ENCODE assay signal across 12 cellular contexts in the genomic region with DNA sequence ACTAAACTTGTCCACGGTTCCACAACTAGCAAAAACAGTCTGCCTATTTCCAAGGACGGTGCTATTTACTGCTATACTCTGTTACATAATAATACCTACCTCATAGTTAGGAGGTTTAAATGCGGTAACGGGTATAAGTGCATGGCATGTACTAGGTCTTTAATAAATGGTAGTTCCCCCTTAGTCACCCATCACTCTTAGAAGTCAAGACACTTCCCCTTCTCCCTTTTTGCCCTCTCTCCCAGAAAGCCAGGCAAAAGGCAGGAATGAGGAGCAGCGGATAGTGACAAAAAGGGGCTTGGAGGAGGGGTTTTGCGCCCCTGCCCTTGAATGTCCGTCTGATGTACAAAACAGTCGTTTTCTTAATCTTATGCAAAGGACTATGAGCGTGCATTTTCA. TPM values are rescaled to one million over a fixed set of nuclear protein-coding genes. Genes with fewer than 3 reads are reported as not detected.
DNase-seq lines count a peak whose midpoint lies in the region; ATAC-seq, FAIRE-seq and TF ChIP-seq lines count a peak whose summit lies in the region.
"Had no signal": no experiment of that assay in that cellular context is flagged by ENCODE, and none has a peak within 500 bp of the region (broad histone marks: within the 10 kb centered on the region; RNA-seq: fewer than 3 reads in every experiment).

No MANE protein-coding gene starts in this region.

- H3K27me3 Mint-ChIP-seq in CD4-positive, CD25-positive, alpha-beta regulatory T cell: no peaks in the 10 kb centered on the region
- H3K27me3 Mint-ChIP-seq in IgD-negative memory B cell (no peaks in the 10 kb centered on the region), astrocyte (ENCODE audit: low read depth, unreplicated experiment) (no peaks in the 10 kb centered on the region)
- no peaks in the 10 kb centered on the region for H3K27me3 Mint-ChIP-seq in natural killer cell treated with Interleukin-12 subunit alpha and Interleukin-12 subunit beta and Interleukin-15 and Interleukin-18, amount 100 ng/mL, for 72 hours

- TF ChIP-seq CTCF in astrocyte (IDR thresholded peaks at IDR 0.05; ENCODE audit: insufficient read depth, low read depth, low read length): no peak

- peak overlapping the region; percentile 25 to 96 (median 52) for H3K27ac Mint-ChIP-seq in CD4-positive, CD25-positive, alpha-beta regulatory T cell
- H3K27ac Mint-ChIP-seq in IgD-negative memory B cell (peak overlapping the region in 1 of 3 donors; percentile 67), astrocyte (ENCODE audit: unreplicated experiment) (peak overlapping the region; percentile 47)
- H3K27ac Mint-ChIP-seq in natural killer cell treated with Interleukin-12 subunit alpha and Interleukin-12 subunit beta and Interleukin-15 and Interleukin-18, amount 100 ng/mL, for 72 hours: peak overlapping the region; percentile 89 to 92

- H3K79me2 ChIP-seq in astrocyte (ENCODE audit: insufficient read depth, low read length): peaks cover 57% of the 10 kb centered on the region

- H3K4me3 Mint-ChIP-seq in CD4-positive, CD25-positive, alpha-beta regulatory T cell: peak overlapping the region; percentile 21 to 98 (median 90)
- peak overlapping the region in 3 of 4 donors; percentile 12 to 91 (median 84) for H3K4me3 Mint-ChIP-seq in IgD-negative memory B cell
- no peak overlapping the region for H3K4me3 Mint-ChIP-seq in astrocyte (ENCODE audit: unreplicated experiment)
- H3K4me3 Mint-ChIP-seq in natural killer cell treated with Interleukin-12 subunit alpha and Interleukin-12 subunit beta and Interleukin-15 and Interleukin-18, amount 100 ng/mL, for 72 hours: peak overlapping the region; percentile 97

- no peak overlapping the region for H3K4me2 ChIP-seq in astrocyte (ENCODE audit: low read length)

- no peaks in the 10 kb centered on the region for H3K9me3 Mint-ChIP-seq in CD4-positive, CD25-positive, alpha-beta regulatory T cell
- no peaks in the 10 kb centered on the region for H3K9me3 Mint-ChIP-seq in IgD-negative memory B cell
- H3K9me3 Mint-ChIP-seq in astrocyte (ENCODE audit: unreplicated experiment): no peaks in the 10 kb centered on the region
- no peaks in the 10 kb centered on the region for H3K9me3 Mint-ChIP-seq in natural killer cell treated with Interleukin-12 subunit alpha and Interleukin-12 subunit beta and Interleukin-15 and Interleukin-18, amount 100 ng/mL, for 72 hours

- FAIRE-seq in astrocyte (lab: Jason Lieb, UNC): no peak

- DNase-seq in CD4-positive, CD25-positive, alpha-beta regulatory T cell: no peak
- DNase-seq in astrocyte (ENCODE audit: low read depth): no peak
- no peak for DNase-seq in natural killer cell treated with Interleukin-12 subunit alpha and Interleukin-12 subunit beta and Interleukin-15 and Interleukin-18, amount 100 ng/mL, for 72 hours (ENCODE audit: low spot score)
- no peak for DNase-seq in activated effector memory CD4-positive, alpha-beta T cell treated with Interleukin-2 at 50 U/mL for 16 hours
- no peak for DNase-seq in H4 (ENCODE audit: low spot score)
- DNase-seq in HT-29 (ENCODE audit: low spot score): no peak
- no peak for DNase-seq in glomerular visceral epithelial cell (ENCODE audit: extremely low spot score)
- DNase-seq: DMS79; SJCRH30; stimulated activated CD8-positive, alpha-beta memory T cell treated with anti-CD3 and anti-CD28 coated beads, Interleukin-4, amount 100 ng/mL, for 48 hours had no signal

- peaks cover 9% of the 10 kb centered on the region for H3K36me3 ChIP-seq in CD4-positive, CD25-positive, alpha-beta regulatory T cell (ENCODE audit: control insufficient read depth, insufficient read depth, low read length)
- peaks cover 7% of the 10 kb centered on the region for H3K36me3 ChIP-seq in astrocyte (ENCODE audit: insufficient read depth, low read length)

- H4K20me1 ChIP-seq in astrocyte (ENCODE audit: insufficient read depth, low read length): peaks cover 33% of the 10 kb centered on the region

- peaks cover 40% of the 10 kb centered on the region for H3K4me1 ChIP-seq in CD4-positive, CD25-positive, alpha-beta regulatory T cell (ENCODE audit: control insufficient read depth, insufficient read depth, low read length, poor library complexity, severe bottlenecking)
- H3K4me1 ChIP-seq in astrocyte (ENCODE audit: insufficient read depth, low read length): peaks cover 14% of the 10 kb centered on the region

- ATAC-seq in CD4-positive, CD25-positive, alpha-beta regulatory T cell (ENCODE audit: low read depth in 2 of 2): no peak
- no peak for ATAC-seq in natural killer cell treated with Interleukin-12 subunit alpha and Interleukin-12 subunit beta and Interleukin-15 and Interleukin-18, amount 100 ng/mL, for 72 hours

- H3K36me3 Mint-ChIP-seq in CD4-positive, CD25-positive, alpha-beta regulatory T cell: peaks cover 12% of the 10 kb centered on the region
- H3K36me3 Mint-ChIP-seq in IgD-negative memory B cell (no peaks in the 10 kb centered on the region), astrocyte (ENCODE audit: low read depth, unreplicated experiment) (peaks cover 11% of the 10 kb centered on the region)
- H3K36me3 Mint-ChIP-seq in natural killer cell treated with Interleukin-12 subunit alpha and Interleukin-12 subunit beta and Interleukin-15 and Interleukin-18, amount 100 ng/mL, for 72 hours: peaks cover 7% of the 10 kb centered on the region

- H3K27ac ChIP-seq in CD4-positive, CD25-positive, alpha-beta regulatory T cell (ENCODE audit: insufficient read depth, low read length, poor library complexity, severe bottlenecking): peak overlapping the region; percentile 84
- H3K27ac ChIP-seq in astrocyte (ENCODE audit: low read depth, low read length): no peak overlapping the region

- H3K9me3 ChIP-seq in CD4-positive, CD25-positive, alpha-beta regulatory T cell (ENCODE audit: control insufficient read depth in 2 of 2, low read length in 2 of 2): no peaks in the 10 kb centered on the region
- H3K9me3 ChIP-seq in astrocyte (ENCODE audit: insufficient read depth, low read depth, low read length): no peaks in the 10 kb centered on the region
- H3K9me3 ChIP-seq: SJCRH30 had no signal

- H3K4me3 ChIP-seq in CD4-positive, CD25-positive, alpha-beta regulatory T cell (ENCODE audit: low read depth, low read length): no peak overlapping the region
- H3K4me3 ChIP-seq in astrocyte (ENCODE audit: insufficient read depth, low read depth, low read length): no peak overlapping the region
- H3K4me3 ChIP-seq: lung had no signal

- no peak overlapping the region for H3K9ac ChIP-seq in astrocyte (ENCODE audit: low read length)

- H3K4me1 Mint-ChIP-seq in CD4-positive, CD25-positive, alpha-beta regulatory T cell: peaks cover 25 to 70% (median 44%) of the 10 kb centered on the region in 4 donors
- peaks cover 28 to 43% (median 33%) of the 10 kb centered on the region in 3 donors for H3K4me1 Mint-ChIP-seq in IgD-negative memory B cell
- H3K4me1 Mint-ChIP-seq in astrocyte (ENCODE audit: low read depth, unreplicated experiment): peaks cover 28% of the 10 kb centered on the region
- peaks cover 44 to 52% of the 10 kb centered on the region in 2 donors for H3K4me1 Mint-ChIP-seq in natural killer cell treated with Interleukin-12 subunit alpha and Interleukin-12 subunit beta and Interleukin-15 and Interleukin-18, amount 100 ng/mL, for 72 hours (ENCODE audit: low read depth in 2 of 2)

- no peak overlapping the region for H2AFZ ChIP-seq in astrocyte (ENCODE audit: low read depth, low read length)

- no peaks in the 10 kb centered on the region for H3K27me3 ChIP-seq in CD4-positive, CD25-positive, alpha-beta regulatory T cell (ENCODE audit: control insufficient read depth, insufficient read depth, low read length)
- H3K27me3 ChIP-seq in astrocyte (ENCODE audit: insufficient read depth, low read length): no peaks in the 10 kb centered on the region
- H3K27me3 ChIP-seq: SJCRH30 had no signal

RNA-seq across cellular contexts. Expression of a gene that starts 1.1 kb away (rescaled TPM):
- total RNA-seq in CD4-positive, CD25-positive, alpha-beta regulatory T cell: 42.6 TPM
- polyA plus RNA-seq in CD4-positive, CD25-positive, alpha-beta regulatory T cell: 10 to 100 TPM; 69.8 to 83.7 (median 72.6) TPM
- polyA plus RNA-seq in IgD-negative memory B cell: 73.4 TPM
- 77.0 and 90.5 TPM in 2 replicates for total RNA-seq in astrocyte
- 10 to 100 TPM; 68.6 to 70.0 TPM for total RNA-seq in natural killer cell treated with Interleukin-12 subunit alpha and Interleukin-12 subunit beta and Interleukin-15 and Interleukin-18, amount 100 ng/mL, for 72 hours
- 62.2 and 65.0 TPM in 2 replicates for total RNA-seq in H4 (2014; rRNA removed; shearing (Covaris generic))
- 38.9 and 50.0 TPM in 2 replicates for total RNA-seq in HT-29 (2014; rRNA removed; shearing (Covaris generic))

RNA-seq across cellular contexts. Expression of a gene that starts 3.0 kb away (rescaled TPM):
- 10.7 TPM for total RNA-seq in CD4-positive, CD25-positive, alpha-beta regulatory T cell
- polyA plus RNA-seq in CD4-positive, CD25-positive, alpha-beta regulatory T cell: 10 to 100 TPM; 15.0 to 21.5 (median 16.5) TPM
- 22.5 TPM for polyA plus RNA-seq in IgD-negative memory B cell
- 94.5 and 98.5 TPM in 2 replicates for total RNA-seq in astrocyte
- total RNA-seq in natural killer cell treated with Interleukin-12 subunit alpha and Interleukin-12 subunit beta and Interleukin-15 and Interleukin-18, amount 100 ng/mL, for 72 hours: 10 to 100 TPM; 24.6 to 26.8 TPM
- total RNA-seq in H4 (2014; rRNA removed; shearing (Covaris generic)): 51.0 and 71.2 TPM in 2 replicates
- 64.6 and 74.2 TPM in 2 replicates for total RNA-seq in HT-29 (2014; rRNA removed; shearing (Covaris generic))

RNA-seq across cellular contexts. Expression of a gene that starts 52.8 kb away (rescaled TPM):
- 15.8 TPM for total RNA-seq in CD4-positive, CD25-positive, alpha-beta regulatory T cell
- polyA plus RNA-seq in CD4-positive, CD25-positive, alpha-beta regulatory T cell: 10 to 100 TPM; 40.7 to 44.9 (median 41.3) TPM
- polyA plus RNA-seq in IgD-negative memory B cell: 24.6 TPM
- total RNA-seq in astrocyte: 17.1 and 21.8 TPM in 2 replicates
- 10 to 100 TPM; 32.5 TPM for total RNA-seq in natural killer cell treated with Interleukin-12 subunit alpha and Interleukin-12 subunit beta and Interleukin-15 and Interleukin-18, amount 100 ng/mL, for 72 hours
- 45.9 and 54.9 TPM in 2 replicates for total RNA-seq in H4 (2014; rRNA removed; shearing (Covaris generic))
- total RNA-seq in HT-29 (2014; rRNA removed; shearing (Covaris generic)): 78.2 and 83.1 TPM in 2 replicates

RNA-seq across cellular contexts. Expression of a gene that starts 55.9 kb away (rescaled TPM):
- 69.1 TPM for total RNA-seq in CD4-positive, CD25-positive, alpha-beta regulatory T cell
- 10 to 100 TPM; 10.6 to 16.4 (median 13.0) TPM for polyA plus RNA-seq in CD4-positive, CD25-positive, alpha-beta regulatory T cell
- 49.5 TPM for polyA plus RNA-seq in IgD-negative memory B cell
- 18.7 and 21.6 TPM in 2 replicates for total RNA-seq in astrocyte
- total RNA-seq in natural killer cell treated with Interleukin-12 subunit alpha and Interleukin-12 subunit beta and Interleukin-15 and Interleukin-18, amount 100 ng/mL, for 72 hours: 10 to 100 TPM; 12.8 to 13.9 TPM
- total RNA-seq in H4 (2014; rRNA removed; shearing (Covaris generic)): 13.7 and 16.8 TPM in 2 replicates
- 54.8 and 56.3 TPM in 2 replicates for total RNA-seq in HT-29 (2014; rRNA removed; shearing (Covaris generic))
